3 cellular contexts compared by ENCODE assay signal in genomic region chr5:114210662-114211061, GRCh38.
"Had no signal": no experiment of that assay in that cellular context is flagged by ENCODE, and none has a peak within 500 bp of the region (broad histone marks: within the 10 kb centered on the region; RNA-seq: fewer than 3 reads in every experiment).

No MANE protein-coding gene starts in this region.

- ATAC-seq: GM12878 had no signal

- DNase-seq: GDM1, GF-D8 had no signal

- H3K4me3 ChIP-seq: GM12878 had no signal
